ENCODE assay signal across 17 cellular contexts in the genomic region with DNA sequence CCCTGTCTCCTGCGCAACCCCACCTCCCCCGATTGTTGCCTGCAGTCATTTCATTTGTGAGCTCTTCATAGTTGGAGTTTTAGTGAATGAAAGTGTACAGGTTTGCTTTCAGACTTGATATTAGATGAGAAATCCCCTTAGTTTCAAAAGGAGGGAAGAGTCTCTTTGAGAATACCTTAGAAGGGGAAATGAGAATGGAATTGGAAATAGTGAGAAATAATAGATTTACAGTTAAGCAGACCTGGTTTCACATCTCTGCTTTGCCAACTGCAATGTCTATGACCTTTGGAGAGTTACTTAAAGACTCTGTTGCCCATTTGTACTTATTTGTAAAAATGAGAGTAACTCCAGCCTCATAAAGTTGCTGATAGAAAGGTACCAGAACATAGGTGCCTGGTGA.
DNase-seq lines count a peak whose midpoint lies in the region; TF ChIP-seq lines count a peak whose summit lies in the region.
"Had no signal": no experiment of that assay in that cellular context is flagged by ENCODE, and none has a peak within 500 bp of the region (broad histone marks: within the 10 kb centered on the region; RNA-seq: fewer than 3 reads in every experiment).

No MANE protein-coding gene starts in this region.

- H4K20me1 ChIP-seq in neural progenitor cell (ENCODE audit: low read depth) (peaks cover 8% of the 10 kb centered on the region), hepatocyte (ENCODE audit: insufficient read depth, poor library complexity, severe bottlenecking) (no peaks in the 10 kb centered on the region)

- H3K4me1 Mint-ChIP-seq in brain = peaks cover 27% of the 10 kb centered on the region
- H3K4me1 Mint-ChIP-seq in neural progenitor cell = peaks cover 6% of the 10 kb centered on the region

- H3K36me3 Mint-ChIP-seq in brain = peaks cover 93% of the 10 kb centered on the region
- H3K36me3 Mint-ChIP-seq in neural progenitor cell = peaks cover 75% of the 10 kb centered on the region

- no peak overlapping the region for H3K4me3 ChIP-seq in GM12865 (ENCODE audit: low read depth, low read length)
- H3K4me3 ChIP-seq in WERI-Rb-1 (ENCODE audit: low read depth, low read length) = no peak overlapping the region
- H3K4me3 ChIP-seq in neural progenitor cell = no peak overlapping the region
- no peak overlapping the region for H3K4me3 ChIP-seq in hepatocyte
- H3K4me3 ChIP-seq: A549 had no signal

- H3K79me2 ChIP-seq in neural progenitor cell (ENCODE audit: low read depth) (peaks cover 25% of the 10 kb centered on the region), hepatocyte (no peaks in the 10 kb centered on the region)

- no peaks in the 10 kb centered on the region for H3F3A ChIP-seq in neural progenitor cell (ENCODE audit: low read depth)

- no peaks in the 10 kb centered on the region for H3K9me2 ChIP-seq in hepatocyte (replicated peaks; ENCODE audit: insufficient read depth)

- H3K27ac ChIP-seq in WERI-Rb-1 = peak overlapping the region; percentile 41
- H3K27ac ChIP-seq in neural progenitor cell = peak overlapping the region; percentile 2
- H3K27ac ChIP-seq in hepatocyte = no peak overlapping the region
- H3K27ac ChIP-seq: 22Rv1, A549, C4-2B had no signal

- H3K4me3 Mint-ChIP-seq in brain (no peak overlapping the region), neural progenitor cell (no peak overlapping the region)
- H3K4me3 Mint-ChIP-seq: CD4-positive, alpha-beta T cell had no signal

- H3K4me2 ChIP-seq in neural progenitor cell = no peak overlapping the region
- H3K4me2 ChIP-seq in hepatocyte = no peak overlapping the region
- H3K4me2 ChIP-seq: A549 had no signal

- no peaks in the 10 kb centered on the region for H3K9me3 ChIP-seq in WERI-Rb-1 (ENCODE audit: severe bottlenecking)
- no peaks in the 10 kb centered on the region for H3K9me3 ChIP-seq in neural progenitor cell (ENCODE audit: low read depth)
- no peaks in the 10 kb centered on the region for H3K9me3 ChIP-seq in hepatocyte (ENCODE audit: low read depth)
- H3K9me3 ChIP-seq: A549, Caco-2 had no signal

- H2AFZ ChIP-seq in neural progenitor cell (replicated peaks) = no peak overlapping the region
- H2AFZ ChIP-seq in hepatocyte = no peak overlapping the region

- H3K9ac ChIP-seq in neural progenitor cell = no peak overlapping the region

- H3K27me3 Mint-ChIP-seq in brain = no peaks in the 10 kb centered on the region
- H3K27me3 Mint-ChIP-seq in neural progenitor cell (ENCODE audit: insufficient read depth, low read depth) = peaks cover 2% of the 10 kb centered on the region
- H3K27me3 Mint-ChIP-seq: CD4-positive, alpha-beta T cell had no signal

- H3K27ac Mint-ChIP-seq in brain = peak overlapping the region in 4 of 5 experiments; percentile 16 to 75 (median 68)
- no peak overlapping the region for H3K27ac Mint-ChIP-seq in neural progenitor cell
- H3K27ac Mint-ChIP-seq: CD4-positive, alpha-beta T cell had no signal

- no peak for TF ChIP-seq CTCF in GM12865 (IDR thresholded peaks at IDR 0.05; ENCODE audit: insufficient read depth, low read depth, low read length, missing control alignments)
- no peak for TF ChIP-seq CTCF in WERI-Rb-1 (IDR thresholded peaks at IDR 0.05; ENCODE audit: low read depth, low read length)
- TF ChIP-seq CTCF in brain (conservative IDR thresholded peaks at IDR 0.05) = no peak
- TF ChIP-seq CTCF in neural progenitor cell (IDR thresholded peaks at IDR 0.05) = no peak
- TF ChIP-seq CTCF in hepatocyte (IDR thresholded peaks at IDR 0.05; ENCODE audit: poor library complexity) = no peak

- peaks cover 46% of the 10 kb centered on the region for H3K36me3 ChIP-seq in WERI-Rb-1
- H3K36me3 ChIP-seq in neural progenitor cell = peaks cover 38% of the 10 kb centered on the region
- H3K36me3 ChIP-seq in hepatocyte (replicated peaks; ENCODE audit: insufficient read depth, low read depth) = peaks cover 9% of the 10 kb centered on the region

- peak; percentile 4 for DNase-seq in GM12865 (ENCODE audit: low read depth)
- peak; percentile 42 for DNase-seq in WERI-Rb-1
- DNase-seq in neural progenitor cell (ENCODE audit: low spot score) = no peak
- no peak for DNase-seq in NCI-H187 (lab: John Stamatoyannopoulos, UW)
- no peak for DNase-seq in NCI-H2171 treated with DMSO at 0.1 percent for 48 hours (lab: John Stamatoyannopoulos, UW)
- DNase-seq in hepatocyte (ENCODE audit: low spot score) = no peak
- no peak for DNase-seq in mucosa of gallbladder (ENCODE audit: low spot score)
- DNase-seq: AML-193; Caco-2; CD4-positive, alpha-beta T cell; GOT3; H7; IMR-90 had no signal

- H3K9me3 Mint-ChIP-seq in brain (peaks cover 3 to 9% (median 4%) of the 10 kb centered on the region in 5 experiments), neural progenitor cell (peaks cover 3% of the 10 kb centered on the region)
- H3K9me3 Mint-ChIP-seq: CD4-positive, alpha-beta T cell had no signal

- 80% methylated on average over 2 of the region's 2 CpGs for WGBS in hepatocyte (ENCODE audit: low lambda C conversion rate, missing lambda C conversion rate)

- H3K27me3 ChIP-seq in WERI-Rb-1 (ENCODE audit: insufficient read depth, low read depth, severe bottlenecking) (no peaks in the 10 kb centered on the region), neural progenitor cell (no peaks in the 10 kb centered on the region), hepatocyte (no peaks in the 10 kb centered on the region)

- peaks cover 9% of the 10 kb centered on the region for H3K4me1 ChIP-seq in neural progenitor cell
- no peaks in the 10 kb centered on the region for H3K4me1 ChIP-seq in hepatocyte (ENCODE audit: insufficient read depth)
- H3K4me1 ChIP-seq: Caco-2 had no signal

Comparison
In these comparisons a context has a peak if more than half of its experiments do, and no peak if none do; other contexts are left out.
1. DNase-seq: peak in GM12865 (single experiment) and WERI-Rb-1 (single experiment); none in neural progenitor cell (single experiment), NCI-H187 (0 of 2), NCI-H2171 treated with DMSO at 0.1 percent for 48 hours (single experiment), hepatocyte (single experiment) and mucosa of gallbladder (single experiment).